ENCODE assay signal across 27 cellular contexts in genomic region chr6:165818200-165818599, GRCh38.
"Had no signal": no experiment of that assay in that cellular context is flagged by ENCODE, and none has a peak within 500 bp of the region (broad histone marks: within the 10 kb centered on the region; RNA-seq: fewer than 3 reads in every experiment).

No MANE protein-coding gene starts in this region.

- H3K4me3 ChIP-seq: colonic mucosa, esophagus muscularis mucosa, heart right ventricle, lung, prostate gland, right atrium auricular region, smooth muscle cell, suprapubic skin, transverse colon, vagina had no signal

- H3K9me3 ChIP-seq: colonic mucosa, esophagus muscularis mucosa, heart right ventricle, prostate gland, right atrium auricular region, suprapubic skin, transverse colon, vagina had no signal

- H3K4me2 ChIP-seq: smooth muscle cell had no signal

- H3K4me1 Mint-ChIP-seq: natural killer cell had no signal

- H3K27ac ChIP-seq: colonic mucosa, esophagus muscularis mucosa, prostate gland, right atrium auricular region, suprapubic skin, transverse colon, vagina had no signal

- DNase-seq: colonic mucosa; effector memory CD4-positive, alpha-beta T cell; foreskin melanocyte; glutamatergic neuron; heart right ventricle; hippocampal formation; kidney; natural killer cell; nucleus accumbens; stimulated activated CD4-positive, alpha-beta T cell treated with anti-CD3 and anti-CD28 coated beads, Interleukin-12 subunit alpha, Interleukin-12 subunit beta, amount 100 ng/mL, for 4 hours; stimulated activated CD4-positive, alpha-beta T cell treated with anti-CD3 and anti-CD28 coated beads, Interleukin-1b, Interleukin-23, amount 100 ng/mL, for 48 hours; stimulated activated CD4-positive, alpha-beta T cell treated with anti-CD3 and anti-CD28 coated beads, Interleukin-4, amount 100 ng/mL, for 1 hour; stimulated activated CD8-positive, alpha-beta memory T cell treated with anti-CD3 and anti-CD28 coated beads, Interleukin-4, amount 100 ng/mL, for 48 hours; stimulated activated naive CD4-positive, alpha-beta T cell; stimulated activated naive CD8-positive, alpha-beta T cell treated with anti-CD3 and anti-CD28 coated beads, Interleukin-15, amount 100 ng/mL, for 72 hours; transverse colon had no signal

- H3K36me3 ChIP-seq: colonic mucosa, esophagus muscularis mucosa, heart right ventricle, prostate gland, right atrium auricular region, suprapubic skin, transverse colon, vagina had no signal

- H3K27me3 ChIP-seq: colonic mucosa, right atrium auricular region, vagina had no signal

- H3K4me3 Mint-ChIP-seq: dendritic cell treated with granulocyte-macrophage colony-stimulating factor and Interleukin-4, amounts not matched to agents 40 ng/mL and 50 ng/mL, for 4 days; memory B cell; natural killer cell; neural crest cell; stimulated activated naive CD8-positive, alpha-beta T cell treated with anti-CD3 and anti-CD28 coated beads, Interleukin-15, amount 100 ng/mL, for 72 hours had no signal

- H3K9me3 Mint-ChIP-seq: dendritic cell treated with granulocyte-macrophage colony-stimulating factor and Interleukin-4, amounts not matched to agents 40 ng/mL and 50 ng/mL, for 4 days; memory B cell; natural killer cell; neural crest cell; stimulated activated naive CD8-positive, alpha-beta T cell treated with anti-CD3 and anti-CD28 coated beads, Interleukin-15, amount 100 ng/mL, for 72 hours had no signal

- H3K27ac Mint-ChIP-seq: dendritic cell treated with granulocyte-macrophage colony-stimulating factor and Interleukin-4, amounts not matched to agents 40 ng/mL and 50 ng/mL, for 4 days; memory B cell; natural killer cell; stimulated activated naive CD8-positive, alpha-beta T cell treated with anti-CD3 and anti-CD28 coated beads, Interleukin-15, amount 100 ng/mL, for 72 hours had no signal

- H3K4me1 ChIP-seq: colonic mucosa, prostate gland, right atrium auricular region, suprapubic skin, vagina had no signal

- ATAC-seq: heart right ventricle; natural killer cell; sciatic nerve; stimulated activated naive CD8-positive, alpha-beta T cell treated with anti-CD3 and anti-CD28 coated beads, Interleukin-15, amount 100 ng/mL, for 72 hours had no signal

- H3K36me3 Mint-ChIP-seq: memory B cell, natural killer cell had no signal
